Comparison of ENCODE assay signal across 15 cellular contexts in genomic region chr1:58183286-58183685, GRCh38.
"Had no signal": no experiment of that assay in that cellular context is flagged by ENCODE, and none has a peak within 500 bp of the region (broad histone marks: within the 10 kb centered on the region; RNA-seq: fewer than 3 reads in every experiment).

No MANE protein-coding gene starts in this region.

- H3K4me3 Mint-ChIP-seq: naive thymus-derived CD4-positive, alpha-beta T cell had no signal

- H3K36me3 ChIP-seq: colonic mucosa, neutrophil had no signal

- H3K4me1 ChIP-seq: colonic mucosa had no signal

- H3K4me1 Mint-ChIP-seq: naive thymus-derived CD4-positive, alpha-beta T cell had no signal

- H3K27ac ChIP-seq: colonic mucosa, hepatocyte, neutrophil had no signal

- H3K27ac Mint-ChIP-seq: naive thymus-derived CD4-positive, alpha-beta T cell had no signal

- DNase-seq: colonic mucosa; dermis blood vessel endothelial cell; erythroblast; foreskin melanocyte; head of caudate nucleus; kidney; left cardiac atrium; mammary epithelial cell; naive thymus-derived CD4-positive, alpha-beta T cell; small intestine; stimulated activated CD4-positive, alpha-beta T cell treated with anti-CD3 and anti-CD28 coated beads, Interleukin-12 subunit alpha, Interleukin-12 subunit beta, amount 100 ng/mL, for 4 hours; stimulated activated naive CD4-positive, alpha-beta T cell treated with Interleukin-2 at 50 U/mL for 16 hours; trophoblast cell had no signal

- ATAC-seq: left cardiac atrium; naive thymus-derived CD4-positive, alpha-beta T cell had no signal

- H3K4me3 ChIP-seq: colonic mucosa, hepatocyte had no signal

- H3K27me3 ChIP-seq: colonic mucosa, neutrophil had no signal

- H3K9me3 ChIP-seq: colonic mucosa, neutrophil had no signal
